8 cellular contexts compared by ENCODE assay signal in the genomic region with DNA sequence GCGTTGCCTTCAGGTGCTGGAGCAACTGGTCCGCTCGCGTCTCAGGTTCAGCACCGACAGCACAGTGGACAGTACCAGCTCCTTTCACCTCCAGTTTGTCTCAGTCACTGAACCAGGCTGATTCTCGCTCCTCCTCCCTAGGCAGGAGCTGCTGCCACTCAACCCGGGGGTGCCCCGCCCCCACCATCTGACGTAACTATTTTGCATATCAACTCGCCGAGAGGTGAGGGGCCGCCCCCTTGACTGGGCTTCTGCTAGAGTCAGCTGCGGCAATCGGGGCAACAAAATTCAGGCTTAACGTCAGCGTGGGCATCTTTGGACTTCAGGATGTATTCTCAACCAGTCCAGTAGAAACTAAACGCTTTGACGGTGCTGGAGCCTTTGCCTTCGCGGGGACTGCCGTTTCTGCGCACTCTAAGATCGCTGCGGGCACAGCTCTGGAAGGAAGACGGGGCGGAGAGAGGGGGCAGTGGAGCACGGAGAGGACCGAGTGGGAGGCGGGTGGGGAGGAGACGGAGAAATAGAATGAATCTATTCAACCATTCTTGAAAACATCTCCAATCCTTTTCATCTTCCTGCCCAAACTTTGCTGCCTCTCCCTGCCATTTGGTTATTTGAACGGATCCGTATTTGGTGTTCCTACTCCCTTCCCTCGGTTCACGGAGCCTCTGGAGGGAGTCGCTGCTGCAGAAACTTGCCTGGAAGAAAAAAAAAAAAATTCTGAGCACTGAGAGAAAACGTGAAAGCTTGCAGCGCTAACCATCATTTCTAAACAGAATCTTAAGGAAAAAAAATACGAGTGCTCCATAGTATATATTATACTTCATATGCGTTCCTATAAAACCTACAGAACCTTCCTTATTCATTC. TPM values are rescaled to one million over a fixed set of nuclear protein-coding genes. Genes with fewer than 3 reads are reported as not detected.
DNase-seq lines count a peak whose midpoint lies in the region; ATAC-seq, FAIRE-seq and TF ChIP-seq lines count a peak whose summit lies in the region.

A gene (minus strand): TSS at position 109 of the 868 bp plus-strand sequence. CDS start 52,604 bp downstream, outside the sequence.

- H3K36me3 Mint-ChIP-seq in activated naive CD4-positive, alpha-beta T cell treated with anti-CD3 and anti-CD28 coated beads, Interleukin-2, amount 50 U/mL, for 72 hours, result peaks cover 0 to 4% of the 10 kb centered on the region in 2 donors

- H3K27me3 ChIP-seq in A673 (replicated peaks; ENCODE audit: insufficient read depth, low read depth, low read length, poor library complexity) (no peaks in the 10 kb centered on the region), heart left ventricle (peaks cover 0 to 19% (median 5%) of the 10 kb centered on the region in 9 donors), ovary (no peaks in the 10 kb centered on the region)

- H3K27ac ChIP-seq in A673 (ENCODE audit: low read depth, low read length, poor library complexity, severe bottlenecking) (no peak within 1 kb of the TSS), heart left ventricle (no peak within 1 kb of the TSS), ovary (no peak within 1 kb of the TSS)

- TF ChIP-seq CTCF in A673 (conservative IDR thresholded peaks at IDR 0.05; ENCODE audit: low read depth, low read length) (no peak), heart left ventricle (IDR thresholded peaks at IDR 0.05) (no peak), ovary (IDR thresholded peaks at IDR 0.05) (no peak)

- FAIRE-seq in RCC 7860 (lab: Jason Lieb, UNC), result no peak

- CTCF ChIA-PET in A673 (lab: Charles Lee), result no interaction called here

- POLR2A ChIA-PET in A673 (lab: Charles Lee; ENCODE audit: low non-redundant PET), result no interaction called here

- ATAC-seq in GM18511 (IDR thresholded peaks at IDR 0.05; ENCODE audit: unreplicated experiment) (peak; percentile 94), HG02970 (IDR thresholded peaks at IDR 0.05; ENCODE audit: low FRiP score, unreplicated experiment) (peak; percentile 91), heart left ventricle (peak in 3 of 4 donors; percentile 67 to 82 (median 70))
- ATAC-seq in activated naive CD4-positive, alpha-beta T cell treated with anti-CD3 and anti-CD28 coated beads, Interleukin-2, amount 50 U/mL, for 72 hours, result peak; percentile 64 to 84

- H3K4me3 ChIP-seq in A673 (ENCODE audit: low read depth, low read length, poor library complexity, severe bottlenecking), result peak within 1 kb of the TSS; percentile 61
- peak within 1 kb of the TSS in 10 of 12 donors; percentile 8 to 41 (median 26) for H3K4me3 ChIP-seq in heart left ventricle
- H3K4me3 ChIP-seq in ovary, result no peak within 1 kb of the TSS

- H3K4me1 ChIP-seq in A673 (ENCODE audit: insufficient read depth, low read length, poor library complexity, severe bottlenecking), result no peaks in the 10 kb centered on the region
- H3K4me1 ChIP-seq in heart left ventricle, result peaks cover 0 to 11% (median 0%) of the 10 kb centered on the region in 12 donors
- peaks cover 4% of the 10 kb centered on the region for H3K4me1 ChIP-seq in ovary (ENCODE audit: insufficient read depth)

- H3K9me3 ChIP-seq in A673 (ENCODE audit: low read depth, low read length, poor library complexity, severe bottlenecking) (no peaks in the 10 kb centered on the region), heart left ventricle (no peaks in the 10 kb centered on the region), ovary (no peaks in the 10 kb centered on the region)

- H3K27ac Mint-ChIP-seq in activated naive CD4-positive, alpha-beta T cell treated with anti-CD3 and anti-CD28 coated beads, Interleukin-2, amount 50 U/mL, for 72 hours, result no peak within 1 kb of the TSS

- TF ChIP-seq EP300 in ovary (IDR thresholded peaks at IDR 0.05), result no peak

- DNase-seq in A673 (ENCODE audit: low spot score) (peak; percentile 90), NCI-H748 treated with DMSO at 0.1 percent for 48 hours (lab: John Stamatoyannopoulos, UW) (peak; percentile 69), heart left ventricle (peak in 4 of 5 donors; percentile 9 to 58 (median 38)), ovary (peak in 3 of 5 donors; percentile 8 to 44 (median 10)), RCC 7860 (ENCODE audit: low spot score) (no peak)
- DNase-seq in activated naive CD4-positive, alpha-beta T cell treated with anti-CD3 and anti-CD28 coated beads, Interleukin-2, amount 50 U/mL, for 72 hours (ENCODE audit: low spot score in 2 of 2), result peak in 1 of 2 donors; percentile 27

- no TSS peak for BruUV-seq in A673 (replicated peaks; lab: Mats Ljungman, UMichigan)

- no peak for TF ChIP-seq POLR2A in heart left ventricle (IDR thresholded peaks at IDR 0.05)
- no peak for TF ChIP-seq POLR2A in ovary (IDR thresholded peaks at IDR 0.05)

- intact Hi-C loops in A673 (cut with micrococcal nuclease; ENCODE audit: unreplicated experiment), result loop anchor here (10.0 kb wide), 2 partner anchors 839 to 909 kb away; no protein-coding TSS in a partner anchor
- intact Hi-C loops in heart left ventricle (cut with DNase I), result loop anchor here in 1 of 10 donors (10.0 kb wide), 1 partner anchor 909 kb away; no protein-coding TSS in a partner anchor
- intact Hi-C loops in ovary (cut with DNase I), result no loop called here

- H3K9me3 Mint-ChIP-seq in activated naive CD4-positive, alpha-beta T cell treated with anti-CD3 and anti-CD28 coated beads, Interleukin-2, amount 50 U/mL, for 72 hours, result no peaks in the 10 kb centered on the region

- 3 to 4% (median 3%) methylated on average over 37 to 39 of the region's 39 CpGs for WGBS in heart left ventricle, 4 donors
- WGBS in ovary, 3 donors, result 1 to 2% (median 2%) methylated on average over 39 of the region's 39 CpGs

- H3K36me3 ChIP-seq in A673 (ENCODE audit: insufficient read depth, low read length, poor library complexity, severe bottlenecking) (no peaks in the 10 kb centered on the region), heart left ventricle (no peaks in the 10 kb centered on the region), ovary (no peaks in the 10 kb centered on the region)

RNA-seq across cellular contexts. Expression of the gene that starts here (rescaled TPM):
- total RNA-seq in A673 (2021), result 0.15 and 0.28 TPM in 2 replicates
- total RNA-seq in activated naive CD4-positive, alpha-beta T cell treated with anti-CD3 and anti-CD28 coated beads, Interleukin-2, amount 50 U/mL, for 72 hours, result not detected
- not detected for total RNA-seq in heart left ventricle
- polyA plus RNA-seq in heart left ventricle, result not detected
- not detected for total RNA-seq in ovary
- polyA plus RNA-seq in ovary, result under 1 TPM in 1 of 2 donors, not detected in 1; 0.05 TPM

Comparison
In these comparisons a context has a peak if more than half of its experiments do, and no peak if none do; other contexts are left out.
1. Peak in DNase-seq and H3K4me3 ChIP-seq in A673; RNA of the gene not detected or under 1 TPM.
2. Peak in ATAC-seq in activated naive CD4-positive, alpha-beta T cell treated with anti-CD3 and anti-CD28 coated beads, Interleukin-2, amount 50 U/mL, for 72 hours; RNA of the gene not detected or under 1 TPM.
3. Peak in DNase-seq, ATAC-seq and H3K4me3 ChIP-seq in heart left ventricle; RNA of the gene not detected or under 1 TPM.
4. Peak in DNase-seq in ovary; RNA of the gene not detected or under 1 TPM.